In the genomic region with DNA sequence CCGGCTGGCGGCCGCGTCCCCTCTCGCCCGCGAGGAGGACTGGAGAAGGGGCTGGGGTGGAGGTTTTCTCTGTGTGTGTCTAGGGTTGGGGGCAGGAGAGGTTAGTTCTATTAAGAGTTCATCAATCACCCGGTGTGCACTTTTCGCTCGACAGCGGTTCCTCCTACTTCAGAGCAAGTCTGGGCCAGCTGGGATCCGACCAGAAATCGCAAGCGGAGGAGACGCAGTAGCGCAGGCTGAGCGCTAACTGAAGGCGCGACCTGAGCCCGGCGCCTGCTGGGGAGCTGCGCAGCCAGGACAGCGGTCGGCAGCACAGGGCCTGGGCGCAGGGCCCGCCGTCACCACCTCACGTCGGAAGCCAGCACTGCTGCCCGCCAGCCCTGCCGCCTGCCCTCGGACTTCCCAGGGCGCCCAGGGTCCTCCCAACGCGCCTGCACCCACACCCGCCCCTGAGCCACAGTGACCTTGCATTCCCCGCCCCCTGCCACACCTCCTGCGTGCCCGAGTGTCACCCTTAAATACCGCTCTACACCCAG, we compare ENCODE assay signal across 9 cellular contexts. TPM values are rescaled to one million over a fixed set of nuclear protein-coding genes. Genes with fewer than 3 reads are reported as not detected.
DNase-seq lines count a peak whose midpoint lies in the region; ATAC-seq and TF ChIP-seq lines count a peak whose summit lies in the region.
"Had no signal": no experiment of that assay in that cellular context is flagged by ENCODE, and none has a peak within 500 bp of the region (broad histone marks: within the 10 kb centered on the region; RNA-seq: fewer than 3 reads in every experiment).

No MANE protein-coding gene starts in this region.

- in situ Hi-C loops in IMR-90 (cut with MboI; ENCODE audit: low sequenced_read_pairs): no loop called here

- H3K4me1 ChIP-seq in IMR-90 (ENCODE audit: control insufficient read depth, insufficient read depth, low read length): no peaks in the 10 kb centered on the region
- H3K4me1 ChIP-seq in mesendoderm (ENCODE audit: control insufficient read depth, low read depth, low read length): peaks cover 2% of the 10 kb centered on the region
- no peaks in the 10 kb centered on the region for H3K4me1 ChIP-seq in PC-3 (ENCODE audit: insufficient read depth, low read length)
- H3K4me1 ChIP-seq in CD8-positive, alpha-beta T cell (ENCODE audit: insufficient read depth, low read length): peaks cover 4% of the 10 kb centered on the region

- H4K8ac ChIP-seq in IMR-90 (ENCODE audit: low read depth in 2 of 2, low read length in 2 of 2): no peak overlapping the region
- no peak overlapping the region for H4K8ac ChIP-seq in mesendoderm (ENCODE audit: low read depth, low read length)

- H3K27me3 Mint-ChIP-seq in activated T-helper 1 cell treated with anti-CD3 and anti-CD28 coated beads, Interleukin-12 subunit alpha, Interleukin-12 subunit beta, Interleukin-2, Interleukin-4 antibody, amounts not matched to agents 30 ng/mL and 10 ng/mL and 1 ng/mL, durations not matched to agents 14 hours and 24 hours and 36 hours (ENCODE audit: insufficient read depth): peaks cover 74% of the 10 kb centered on the region
- peaks cover 76% of the 10 kb centered on the region for H3K27me3 Mint-ChIP-seq in CD8-positive, alpha-beta T cell (ENCODE audit: low read depth)

- POLR2A ChIA-PET in IMR-90 (lab: Charles Lee; ENCODE audit: unreplicated experiment) (no interaction called here), PC-3 (lab: Charles Lee; ENCODE audit: unreplicated experiment) (no interaction called here)
- POLR2A ChIA-PET in CD8-positive, alpha-beta T cell (lab: Charles Lee): no interaction called here

- intact Hi-C loops in IMR-90 (cut with micrococcal nuclease): no loop called here
- intact Hi-C loops in activated T-helper 1 cell treated with anti-CD3 and anti-CD28 coated beads, Interleukin-12 subunit alpha, Interleukin-12 subunit beta, Interleukin-2, Interleukin-4 antibody, amounts not matched to agents 30 ng/mL and 10 ng/mL and 1 ng/mL, durations not matched to agents 14 hours and 24 hours and 36 hours (cut with micrococcal nuclease): no loop called here
- intact Hi-C loops in PC-3 (cut with micrococcal nuclease): no loop called here
- intact Hi-C loops in CD8-positive, alpha-beta T cell (cut with DNase I, micrococcal nuclease): no loop called here

- H2BK120ac ChIP-seq in IMR-90 (ENCODE audit: low read depth, low read length) (no peak overlapping the region), mesendoderm (ENCODE audit: low read depth, low read length) (no peak overlapping the region)

- no peak overlapping the region for H3K23ac ChIP-seq in IMR-90 (ENCODE audit: low read depth, low read length)
- H3K23ac ChIP-seq in mesendoderm (ENCODE audit: low read length): no peak overlapping the region

- H2AK5ac ChIP-seq in IMR-90 (ENCODE audit: low read depth, low read length) (no peak overlapping the region), mesendoderm (ENCODE audit: low read length) (no peak overlapping the region)

- WGBS in IMR-90 (ENCODE audit: extremely low coverage in 2 of 2, insufficient read length in 1 of 2), 2 experiments: 0% methylated on average over 15 of the region's 40 CpGs; no CpG with 5 or more reads in 1 of the 2 experiments
- no CpG with 5 or more reads among the region's 40 CpGs for WGBS in mesendoderm (ENCODE audit: extremely low coverage, insufficient coverage, low lambda C conversion rate)

- H3K36me3 ChIP-seq in IMR-90 (ENCODE audit: control insufficient read depth, insufficient read depth, low read length): no peaks in the 10 kb centered on the region
- H3K36me3 ChIP-seq in mesendoderm (ENCODE audit: control insufficient read depth, insufficient read depth, low read length): no peaks in the 10 kb centered on the region
- no peaks in the 10 kb centered on the region for H3K36me3 ChIP-seq in PC-3 (ENCODE audit: low read depth, low read length)
- H3K36me3 ChIP-seq in CD8-positive, alpha-beta T cell (ENCODE audit: insufficient read depth, low read length): no peaks in the 10 kb centered on the region

- H3K56ac ChIP-seq in IMR-90 (ENCODE audit: extremely low read depth, insufficient read depth, low read length): no peak overlapping the region
- peak overlapping the region; percentile 19 for H3K56ac ChIP-seq in mesendoderm (ENCODE audit: low read length)

- H3K27ac Mint-ChIP-seq in activated T-helper 1 cell treated with anti-CD3 and anti-CD28 coated beads, Interleukin-12 subunit alpha, Interleukin-12 subunit beta, Interleukin-2, Interleukin-4 antibody, amounts not matched to agents 30 ng/mL and 10 ng/mL and 1 ng/mL, durations not matched to agents 14 hours and 24 hours and 36 hours: no peak overlapping the region
- no peak overlapping the region for H3K27ac Mint-ChIP-seq in CD8-positive, alpha-beta T cell
- H3K27ac Mint-ChIP-seq: naive B cell had no signal

- no peaks in the 10 kb centered on the region for H3K36me3 Mint-ChIP-seq in activated T-helper 1 cell treated with anti-CD3 and anti-CD28 coated beads, Interleukin-12 subunit alpha, Interleukin-12 subunit beta, Interleukin-2, Interleukin-4 antibody, amounts not matched to agents 30 ng/mL and 10 ng/mL and 1 ng/mL, durations not matched to agents 14 hours and 24 hours and 36 hours (ENCODE audit: low read depth)
- no peaks in the 10 kb centered on the region for H3K36me3 Mint-ChIP-seq in CD8-positive, alpha-beta T cell
- H3K36me3 Mint-ChIP-seq: naive B cell had no signal

- H3K4me3 ChIP-seq in IMR-90 (ENCODE audit: insufficient read depth, low read depth, low read length) (no peak overlapping the region), mesendoderm (ENCODE audit: low read length) (peak overlapping the region; percentile 16), PC-3 (ENCODE audit: low read length) (no peak overlapping the region)
- H3K4me3 ChIP-seq in CD8-positive, alpha-beta T cell (ENCODE audit: low read depth, low read length): no peak overlapping the region

- H3K14ac ChIP-seq in IMR-90 (replicated peaks; ENCODE audit: low read depth, low read length): no peak overlapping the region

- H3K9me3 Mint-ChIP-seq in activated T-helper 1 cell treated with anti-CD3 and anti-CD28 coated beads, Interleukin-12 subunit alpha, Interleukin-12 subunit beta, Interleukin-2, Interleukin-4 antibody, amounts not matched to agents 30 ng/mL and 10 ng/mL and 1 ng/mL, durations not matched to agents 14 hours and 24 hours and 36 hours: no peaks in the 10 kb centered on the region
- H3K9me3 Mint-ChIP-seq in CD8-positive, alpha-beta T cell: no peaks in the 10 kb centered on the region

- BruUV-seq in IMR-90 (replicated peaks; lab: Mats Ljungman, UMichigan): no TSS peak
- BruUV-seq in PC-3 (replicated peaks; lab: Mats Ljungman, UMichigan): no TSS peak

- H3F3A ChIP-seq in PC-3 (ENCODE audit: low read length, unreplicated experiment): no peaks in the 10 kb centered on the region

- H3K27me3 ChIP-seq in IMR-90 (ENCODE audit: control insufficient read depth, insufficient read depth, low read length) (peaks cover 69% of the 10 kb centered on the region), mesendoderm (ENCODE audit: insufficient read depth, low read length, poor library complexity) (peaks cover 54% of the 10 kb centered on the region), PC-3 (ENCODE audit: low read length) (peaks cover 10% of the 10 kb centered on the region; the same call in 1 of the 2 replicates)
- peaks cover 42% of the 10 kb centered on the region for H3K27me3 ChIP-seq in CD8-positive, alpha-beta T cell (ENCODE audit: insufficient read depth, low read length)

- no peak for TF ChIP-seq RAD21 in IMR-90 (IDR thresholded peaks at IDR 0.05; ENCODE audit: low read length)

- H3K18ac ChIP-seq in IMR-90 (ENCODE audit: low read depth, low read length) (no peak overlapping the region), mesendoderm (ENCODE audit: low read length) (no peak overlapping the region)

- no peak overlapping the region for H4K91ac ChIP-seq in IMR-90 (ENCODE audit: insufficient read depth, low read depth, low read length)

- H2BK15ac ChIP-seq in IMR-90 (ENCODE audit: low read depth, low read length): no peak overlapping the region
- no peak overlapping the region for H2BK15ac ChIP-seq in mesendoderm (replicated peaks; ENCODE audit: low read depth)

- peak overlapping the region; percentile 39 for H2AFZ ChIP-seq in IMR-90 (replicated peaks; ENCODE audit: low read length, poor library complexity)
- H2AFZ ChIP-seq in PC-3 (ENCODE audit: low read length): no peak overlapping the region

- no peak for TF ChIP-seq POLR2A in IMR-90 (IDR thresholded peaks at IDR 0.05; ENCODE audit: low read depth, low read length)

- H3K4me3 Mint-ChIP-seq in activated T-helper 1 cell treated with anti-CD3 and anti-CD28 coated beads, Interleukin-12 subunit alpha, Interleukin-12 subunit beta, Interleukin-2, Interleukin-4 antibody, amounts not matched to agents 30 ng/mL and 10 ng/mL and 1 ng/mL, durations not matched to agents 14 hours and 24 hours and 36 hours: peak overlapping the region; percentile 41
- H3K4me3 Mint-ChIP-seq in CD8-positive, alpha-beta T cell: no peak overlapping the region

- H3K4ac ChIP-seq in IMR-90 (ENCODE audit: low read depth, low read length) (no peak overlapping the region), mesendoderm (ENCODE audit: low read depth, low read length) (no peak overlapping the region)

- H3K27ac ChIP-seq in C4-2B: peak overlapping the region; percentile 4; the same call in 1 of the 2 replicates
- H3K27ac ChIP-seq in IMR-90 (ENCODE audit: insufficient read depth, low read length): no peak overlapping the region
- H3K27ac ChIP-seq in mesendoderm (ENCODE audit: low read depth, low read length): no peak overlapping the region
- no peak overlapping the region for H3K27ac ChIP-seq in PC-3 (ENCODE audit: low read length)
- H3K27ac ChIP-seq in CD8-positive, alpha-beta T cell (ENCODE audit: low read depth, low read length): no peak overlapping the region

- DNase-seq in IMR-90 (no peak), mesendoderm (peak; percentile 55), AG08396 (ENCODE audit: low spot score) (no peak), PC-3 (no peak), LoVo (ENCODE audit: low spot score) (no peak)
- DNase-seq in activated T-helper 1 cell treated with anti-CD3 and anti-CD28 coated beads, Interleukin-12 subunit alpha, Interleukin-12 subunit beta, Interleukin-2, Interleukin-4 antibody, amounts not matched to agents 30 ng/mL and 10 ng/mL and 1 ng/mL, durations not matched to agents 14 hours and 24 hours and 36 hours (ENCODE audit: low spot score): no peak
- no peak for DNase-seq in CD8-positive, alpha-beta T cell
- DNase-seq: naive B cell had no signal

- CTCF ChIA-PET in IMR-90 (lab: Yijun Ruan, JAX): no interaction called here
- CTCF ChIA-PET in PC-3 (lab: Charles Lee): no interaction called here
- CTCF ChIA-PET in CD8-positive, alpha-beta T cell (lab: Charles Lee): interaction anchor here (0.6 kb wide), 1 partner anchor 34 kb away, joined by 3 read pairs; no protein-coding TSS in a partner anchor

- H2BK5ac ChIP-seq in IMR-90 (ENCODE audit: low read depth, low read length, poor library complexity, severe bottlenecking) (no peak overlapping the region), mesendoderm (ENCODE audit: low read length) (no peak overlapping the region)

- no peaks in the 10 kb centered on the region for H4K20me1 ChIP-seq in IMR-90 (ENCODE audit: insufficient read depth, low read length)
- H4K20me1 ChIP-seq in PC-3 (ENCODE audit: low read length): no peaks in the 10 kb centered on the region

- H3K9ac ChIP-seq in IMR-90 (ENCODE audit: low read depth, low read length) (no peak overlapping the region), mesendoderm (ENCODE audit: low read length) (peak overlapping the region; percentile 50), PC-3 (ENCODE audit: low read length) (no peak overlapping the region)

- H3K9me3 ChIP-seq in IMR-90 (ENCODE audit: control insufficient read depth, insufficient read depth, low read length) (0 out of 2 replicates have a peak, but pooled peaks cover 2% of the 10 kb centered on the region), PC-3 (ENCODE audit: low read length) (no peaks in the 10 kb centered on the region)
- H3K9me3 ChIP-seq in CD8-positive, alpha-beta T cell (ENCODE audit: low read length): no peaks in the 10 kb centered on the region

- no peak overlapping the region for H2BK20ac ChIP-seq in IMR-90 (ENCODE audit: low read depth, low read length)

- no peaks in the 10 kb centered on the region for H3K9me1 ChIP-seq in IMR-90 (ENCODE audit: insufficient read depth, low read length)

- dilution Hi-C loops in IMR-90 (cut with HindIII; ENCODE audit: low sequenced_read_pairs, unreplicated experiment): no loop called here

- H3K79me1 ChIP-seq in IMR-90 (ENCODE audit: low read depth in 1 of 2, low read length in 2 of 2) (no peaks in the 10 kb centered on the region), mesendoderm (ENCODE audit: low read length) (no peaks in the 10 kb centered on the region)

- ATAC-seq in IMR-90 (ENCODE audit: low read depth) (no peak), PC-3 (no peak)
- ATAC-seq in CD8-positive, alpha-beta T cell: no peak

- H4K5ac ChIP-seq in IMR-90 (ENCODE audit: low read depth, low read length) (no peak overlapping the region), mesendoderm (ENCODE audit: low read length) (no peak overlapping the region)

- no peaks in the 10 kb centered on the region for H3K9me2 ChIP-seq in PC-3 (replicated peaks; ENCODE audit: low read length)

- peaks cover 6% of the 10 kb centered on the region for H3K4me1 Mint-ChIP-seq in activated T-helper 1 cell treated with anti-CD3 and anti-CD28 coated beads, Interleukin-12 subunit alpha, Interleukin-12 subunit beta, Interleukin-2, Interleukin-4 antibody, amounts not matched to agents 30 ng/mL and 10 ng/mL and 1 ng/mL, durations not matched to agents 14 hours and 24 hours and 36 hours (ENCODE audit: low read depth)
- H3K4me1 Mint-ChIP-seq in CD8-positive, alpha-beta T cell (ENCODE audit: low read depth): peaks cover 16% of the 10 kb centered on the region

- no peak overlapping the region for H2AK9ac ChIP-seq in IMR-90 (replicated peaks; ENCODE audit: low read depth, low read length, poor library complexity)

- no peak for TF ChIP-seq CTCF in C4-2B (conservative IDR thresholded peaks at IDR 0.05)
- no peak for TF ChIP-seq CTCF in IMR-90 (conservative IDR thresholded peaks at IDR 0.05; ENCODE audit: low read depth, low read length)
- TF ChIP-seq CTCF in PC-3 (conservative IDR thresholded peaks at IDR 0.05; ENCODE audit: low read depth, low read length): no peak
- TF ChIP-seq CTCF in CD8-positive, alpha-beta T cell (IDR thresholded peaks at IDR 0.05): no peak

- no peaks in the 10 kb centered on the region for H3K79me2 ChIP-seq in mesendoderm (ENCODE audit: control insufficient read depth, insufficient read depth, low read length)
- no peaks in the 10 kb centered on the region for H3K79me2 ChIP-seq in PC-3 (ENCODE audit: low read length)

- no peak overlapping the region for H3K4me2 ChIP-seq in IMR-90 (ENCODE audit: low read depth, low read length)
- peak overlapping the region; percentile 32 for H3K4me2 ChIP-seq in mesendoderm (ENCODE audit: low read length)
- H3K4me2 ChIP-seq in PC-3 (ENCODE audit: low read length): no peak overlapping the region

RNA-seq across cellular contexts. Expression of a gene that starts 10.1 kb away (rescaled TPM):
- total RNA-seq in IMR-90 (2012; rRNA removed): not detected in 2 replicates
- not detected in 2 replicates for polyA plus RNA-seq in IMR-90 (2012; rRNA removed)
- not detected in 2 replicates for polyA plus RNA-seq in IMR-90 (2012; cell fraction: cytosol; rRNA removed)
- not detected in 2 replicates for polyA plus RNA-seq in IMR-90 (2012; cell fraction: nucleus; rRNA removed; ENCODE audit: low replicate concordance)
- total RNA-seq in activated T-helper 1 cell treated with anti-CD3 and anti-CD28 coated beads, Interleukin-12 subunit alpha, Interleukin-12 subunit beta, Interleukin-2, Interleukin-4 antibody, amounts not matched to agents 30 ng/mL and 10 ng/mL and 1 ng/mL, durations not matched to agents 14 hours and 24 hours and 36 hours: not detected in 2 replicates
- polyA plus RNA-seq in mesendoderm (2013, experiment 1 of 2): 0.27 TPM
- 0.29 TPM for polyA plus RNA-seq in mesendoderm (2013, experiment 2 of 2)
- total RNA-seq in PC-3 (2014; rRNA removed): not detected in 2 replicates
- not detected for total RNA-seq in CD8-positive, alpha-beta T cell

RNA-seq across cellular contexts. Expression of a gene that starts 21.2 kb away (rescaled TPM):
- not detected in 2 replicates for total RNA-seq in IMR-90 (2012; rRNA removed)
- not detected in 2 replicates for polyA plus RNA-seq in IMR-90 (2012; rRNA removed)
- not detected in 2 replicates for polyA plus RNA-seq in IMR-90 (2012; cell fraction: cytosol; rRNA removed)
- polyA plus RNA-seq in IMR-90 (2012; cell fraction: nucleus; rRNA removed; ENCODE audit: low replicate concordance): not detected in 2 replicates
- not detected in 2 replicates for total RNA-seq in activated T-helper 1 cell treated with anti-CD3 and anti-CD28 coated beads, Interleukin-12 subunit alpha, Interleukin-12 subunit beta, Interleukin-2, Interleukin-4 antibody, amounts not matched to agents 30 ng/mL and 10 ng/mL and 1 ng/mL, durations not matched to agents 14 hours and 24 hours and 36 hours
- polyA plus RNA-seq in mesendoderm (2013, experiment 1 of 2): not detected
- polyA plus RNA-seq in mesendoderm (2013, experiment 2 of 2): not detected
- 3.0 and 4.4 TPM in 2 replicates for total RNA-seq in PC-3 (2014; rRNA removed)
- total RNA-seq in CD8-positive, alpha-beta T cell: not detected

RNA-seq across cellular contexts. Expression of a gene that starts 27.0 kb away (rescaled TPM):
- total RNA-seq in IMR-90 (2012; rRNA removed) (not detected in 2 replicates), PC-3 (2014; rRNA removed) (0.29 and 1.8 TPM in 2 replicates)
- not detected in 2 replicates for polyA plus RNA-seq in IMR-90 (2012; rRNA removed)
- polyA plus RNA-seq in IMR-90 (2012; cell fraction: cytosol; rRNA removed): not detected in 2 replicates
- not detected in 2 replicates for polyA plus RNA-seq in IMR-90 (2012; cell fraction: nucleus; rRNA removed; ENCODE audit: low replicate concordance)
- total RNA-seq in activated T-helper 1 cell treated with anti-CD3 and anti-CD28 coated beads, Interleukin-12 subunit alpha, Interleukin-12 subunit beta, Interleukin-2, Interleukin-4 antibody, amounts not matched to agents 30 ng/mL and 10 ng/mL and 1 ng/mL, durations not matched to agents 14 hours and 24 hours and 36 hours: not detected in 2 replicates
- polyA plus RNA-seq in mesendoderm (2013, experiment 1 of 2): not detected
- polyA plus RNA-seq in mesendoderm (2013, experiment 2 of 2): not detected
- not detected for total RNA-seq in CD8-positive, alpha-beta T cell

RNA-seq across cellular contexts. Expression of a gene that starts 48.8 kb away (rescaled TPM):
- total RNA-seq in IMR-90 (2012; rRNA removed): not detected in 2 replicates
- polyA plus RNA-seq in IMR-90 (2012; rRNA removed): not detected in 2 replicates
- not detected in 2 replicates for polyA plus RNA-seq in IMR-90 (2012; cell fraction: cytosol; rRNA removed)
- polyA plus RNA-seq in IMR-90 (2012; cell fraction: nucleus; rRNA removed; ENCODE audit: low replicate concordance): not detected in 2 replicates
- not detected in 2 replicates for total RNA-seq in activated T-helper 1 cell treated with anti-CD3 and anti-CD28 coated beads, Interleukin-12 subunit alpha, Interleukin-12 subunit beta, Interleukin-2, Interleukin-4 antibody, amounts not matched to agents 30 ng/mL and 10 ng/mL and 1 ng/mL, durations not matched to agents 14 hours and 24 hours and 36 hours
- polyA plus RNA-seq in mesendoderm (2013, experiment 1 of 2): not detected
- polyA plus RNA-seq in mesendoderm (2013, experiment 2 of 2): not detected
- total RNA-seq in PC-3 (2014; rRNA removed): 1.9 and 2.9 TPM in 2 replicates
- total RNA-seq in CD8-positive, alpha-beta T cell: not detected

RNA-seq across cellular contexts. Expression of a gene that starts 55.8 kb away (rescaled TPM):
- not detected in 2 replicates for total RNA-seq in IMR-90 (2012; rRNA removed)
- not detected in 2 replicates for polyA plus RNA-seq in IMR-90 (2012; rRNA removed)
- polyA plus RNA-seq in IMR-90 (2012; cell fraction: cytosol; rRNA removed): not detected in 2 replicates
- polyA plus RNA-seq in IMR-90 (2012; cell fraction: nucleus; rRNA removed; ENCODE audit: low replicate concordance): not detected in 2 replicates
- total RNA-seq in activated T-helper 1 cell treated with anti-CD3 and anti-CD28 coated beads, Interleukin-12 subunit alpha, Interleukin-12 subunit beta, Interleukin-2, Interleukin-4 antibody, amounts not matched to agents 30 ng/mL and 10 ng/mL and 1 ng/mL, durations not matched to agents 14 hours and 24 hours and 36 hours: not detected in 2 replicates
- not detected for polyA plus RNA-seq in mesendoderm (2013, experiment 1 of 2)
- not detected for polyA plus RNA-seq in mesendoderm (2013, experiment 2 of 2)
- not detected in 2 replicates for total RNA-seq in PC-3 (2014; rRNA removed)
- total RNA-seq in CD8-positive, alpha-beta T cell: not detected
